1 cellular context compared by ENCODE assay signal in the genomic region with DNA sequence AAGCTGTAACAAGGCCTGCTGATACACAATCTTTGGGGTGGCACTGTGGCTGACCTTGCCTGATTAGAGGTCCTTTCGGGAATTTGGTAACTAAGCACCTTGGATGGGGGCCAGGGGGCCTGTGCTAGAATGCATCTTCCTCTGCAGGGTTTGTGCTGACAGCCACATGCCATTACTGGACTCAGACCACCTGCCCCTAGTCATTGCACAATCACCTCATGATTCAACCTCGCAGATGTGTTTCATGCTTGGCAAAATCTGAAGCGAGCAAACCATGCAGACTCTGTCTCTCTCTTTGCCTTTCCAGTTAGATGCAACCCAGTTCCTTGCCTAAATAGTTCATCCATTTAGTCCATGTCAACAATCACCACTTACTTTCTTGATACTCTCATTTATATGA.
TF ChIP-seq lines count a peak whose summit lies in the region.

No MANE protein-coding gene starts in this region.

TF ChIP-seq in IMR-90, 13 proteins besides CTCF, POLR2A, EP300 and RAD21 (continued from another document):
- TF ChIP-seq, protein P1, sequence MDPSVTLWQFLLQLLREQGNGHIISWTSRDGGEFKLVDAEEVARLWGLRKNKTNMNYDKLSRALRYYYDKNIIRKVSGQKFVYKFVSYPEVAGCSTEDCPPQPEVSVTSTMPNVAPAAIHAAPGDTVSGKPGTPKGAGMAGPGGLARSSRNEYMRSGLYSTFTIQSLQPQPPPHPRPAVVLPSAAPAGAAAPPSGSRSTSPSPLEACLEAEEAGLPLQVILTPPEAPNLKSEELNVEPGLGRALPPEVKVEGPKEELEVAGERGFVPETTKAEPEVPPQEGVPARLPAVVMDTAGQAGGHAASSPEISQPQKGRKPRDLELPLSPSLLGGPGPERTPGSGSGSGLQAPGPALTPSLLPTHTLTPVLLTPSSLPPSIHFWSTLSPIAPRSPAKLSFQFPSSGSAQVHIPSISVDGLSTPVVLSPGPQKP (IDR thresholded peaks at IDR 0.05; ENCODE audit: borderline replicate concordance, low read depth, low read length): no peak
- TF ChIP-seq RCOR1 (IDR thresholded peaks at IDR 0.05; ENCODE audit: insufficient replicate concordance, low read length) (peak; percentile 35), MAZ (IDR thresholded peaks at IDR 0.05; ENCODE audit: borderline replicate concordance, low read depth, low read length) (no peak)
